6 cellular contexts compared by ENCODE assay signal in the genomic region with DNA sequence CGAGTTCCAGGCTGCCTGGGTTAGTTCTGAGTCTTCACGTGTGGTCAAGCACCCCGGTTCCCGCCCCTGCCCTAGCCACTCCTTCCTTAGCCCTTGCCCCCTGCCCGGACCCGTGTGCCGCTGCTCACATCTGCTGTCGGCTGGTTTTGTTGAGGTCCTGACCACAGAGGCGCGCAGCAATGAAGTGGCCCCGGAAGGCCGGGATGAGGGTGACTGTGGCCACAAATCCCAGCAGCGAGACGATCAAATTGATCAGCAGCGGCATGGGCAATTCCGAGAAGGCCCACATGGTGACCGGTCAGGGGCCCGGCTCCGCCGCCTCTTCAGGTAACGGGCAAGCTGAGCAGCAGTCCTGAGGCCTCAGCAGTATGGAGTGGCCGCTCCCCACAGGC. TPM values are rescaled to one million over a fixed set of nuclear protein-coding genes. Genes with fewer than 3 reads are reported as not detected.
DNase-seq lines count a peak whose midpoint lies in the region; ATAC-seq and TF ChIP-seq lines count a peak whose summit lies in the region.

No MANE protein-coding gene starts in this region.

- no peaks in the 10 kb centered on the region for H3K9me3 ChIP-seq in heart left ventricle
- H3K9me3 ChIP-seq in tibial nerve = no peaks in the 10 kb centered on the region

- DNase-seq in RKO (ENCODE audit: low spot score) (peak; percentile 71), heart left ventricle (peak in 1 of 5 donors; percentile 70), tibial nerve (ENCODE audit: low spot score in 2 of 2) (no peak)
- DNase-seq in activated effector memory CD4-positive, alpha-beta T cell treated with anti-CD3 and anti-CD28 coated beads, Interleukin-2, amount 50 U/mL, for 16 hours = no peak

- intact Hi-C loops in heart left ventricle (cut with DNase I) = loop anchor here in 4 of 10 donors (5.0 to 10.0 kb wide), 4 partner anchors 96 to 233 kb away; partner anchors contain the start of genes MCAM (in 1 of the 4) and RNF26 (in 1 of the 4)

- 0 to 1% (median 0%) methylated on average over 10 to 22 of the region's 22 CpGs for WGBS in heart left ventricle, 4 donors
- WGBS in tibial nerve, 2 donors = 0% methylated on average over 12 to 21 of the region's 22 CpGs

- TF ChIP-seq POLR2A in heart left ventricle (IDR thresholded peaks at IDR 0.05) (no peak), tibial nerve (IDR thresholded peaks at IDR 0.05) (no peak)

- ATAC-seq in GM21381 (IDR thresholded peaks at IDR 0.05; ENCODE audit: unreplicated experiment) = peak; percentile 18
- ATAC-seq in heart left ventricle = peak; percentile 5 to 23 (median 10)

- H3K4me1 ChIP-seq in heart left ventricle (peaks cover 8 to 37% (median 29%) of the 10 kb centered on the region in 12 donors), tibial nerve (peaks cover 0 to 40% (median 22%) of the 10 kb centered on the region in 4 donors)

- H3K27ac ChIP-seq in 22Rv1 = peak overlapping the region; percentile 98
- H3K27ac ChIP-seq in heart left ventricle = peak overlapping the region; percentile 78 to 97 (median 92)
- peak overlapping the region; percentile 85 to 96 (median 90) for H3K27ac ChIP-seq in tibial nerve

- no peak for TF ChIP-seq CTCF in 22Rv1 (IDR thresholded peaks at IDR 0.05)
- TF ChIP-seq CTCF in heart left ventricle (IDR thresholded peaks at IDR 0.05) = no peak
- no peak for TF ChIP-seq CTCF in tibial nerve (IDR thresholded peaks at IDR 0.05)

- peaks cover 0 to 27% (median 20%) of the 10 kb centered on the region in 9 donors for H3K36me3 ChIP-seq in heart left ventricle
- peaks cover 0 to 20% (median 10%) of the 10 kb centered on the region in 3 donors for H3K36me3 ChIP-seq in tibial nerve

- H3K4me3 ChIP-seq in heart left ventricle (peak overlapping the region; percentile 56 to 94 (median 84)), tibial nerve (peak overlapping the region; percentile 74 to 88 (median 77))

- TF ChIP-seq EP300 in tibial nerve (IDR thresholded peaks at IDR 0.05) = no peak

- H3K27me3 ChIP-seq in heart left ventricle = no peaks in the 10 kb centered on the region
- no peaks in the 10 kb centered on the region for H3K27me3 ChIP-seq in tibial nerve

RNA-seq across cellular contexts. Expression of gene DPAGT1, which starts 0.3 kb away (rescaled TPM):
- total RNA-seq in heart left ventricle (10 to 100 TPM; 11.2 to 32.4 (median 16.5) TPM), tibial nerve (10 to 100 TPM; 20.7 to 33.9 (median 23.5) TPM)
- polyA plus RNA-seq in heart left ventricle = 10 to 100 TPM; 13.4 to 32.9 TPM

RNA-seq across cellular contexts. Expression of gene C2CD2L, which starts 5.8 kb away (rescaled TPM):
- total RNA-seq in heart left ventricle (10 to 100 TPM in 5 of 9 donors, 1 to 10 TPM in 4; 7.1 to 18.3 (median 11.2) TPM), tibial nerve (10 to 100 TPM; 11.4 to 13.8 (median 12.3) TPM)
- polyA plus RNA-seq in heart left ventricle = 10 to 100 TPM in 1 of 2 donors, 1 to 10 TPM in 1; 6.6 to 17.7 TPM

RNA-seq across cellular contexts. Expression of gene HMBS, which starts 16.7 kb away (rescaled TPM):
- total RNA-seq in heart left ventricle (10 to 100 TPM in 8 of 9 donors, 1 to 10 TPM in 1; 8.1 to 24.1 (median 16.6) TPM), tibial nerve (10 to 100 TPM in 3 of 4 donors, 1 to 10 TPM in 1; 6.7 to 18.3 (median 10.6) TPM)
- polyA plus RNA-seq in heart left ventricle = 10 to 100 TPM; 28.8 to 34.0 TPM

RNA-seq across cellular contexts. Expression of gene HINFP, which starts 20.0 kb away (rescaled TPM):
- 10 to 100 TPM in 7 of 9 donors, 1 to 10 TPM in 2; 9.4 to 16.3 (median 12.8) TPM for total RNA-seq in heart left ventricle
- polyA plus RNA-seq in heart left ventricle = 10 to 100 TPM; 10.8 to 12.9 TPM
- 10 to 100 TPM; 21.9 to 36.1 (median 27.0) TPM for total RNA-seq in tibial nerve

RNA-seq across cellular contexts. Expression of gene VPS11, which starts 33.7 kb away (rescaled TPM):
- total RNA-seq in heart left ventricle (10 to 100 TPM; 18.7 to 33.3 (median 21.5) TPM), tibial nerve (10 to 100 TPM; 25.8 to 54.9 (median 37.1) TPM)
- polyA plus RNA-seq in heart left ventricle = 10 to 100 TPM; 21.7 to 27.1 TPM
